8 cellular contexts compared by ENCODE assay signal in genomic region chr15:67066041-67067021, GRCh38. TPM values are rescaled to one million over a fixed set of nuclear protein-coding genes. Genes with fewer than 3 reads are reported as not detected.
DNase-seq lines count a peak whose midpoint lies in the region; ATAC-seq and TF ChIP-seq lines count a peak whose summit lies in the region.

No MANE protein-coding gene starts in this region.

- TF ChIP-seq CTCF in fibroblast of lung (conservative IDR thresholded peaks at IDR 0.05 in 1 of 2, IDR thresholded peaks at IDR 0.05 in 1 of 2; ENCODE audit: low read depth in 1 of 2, low read length in 2 of 2), result no peak

- H3K4me3 ChIP-seq in fibroblast of lung (replicated peaks in 1 of 4; ENCODE audit: control extremely low read depth in 1 of 4, insufficient read depth in 1 of 4, low read depth in 3 of 4, low read length in 4 of 4) (peak overlapping the region; percentile 83 to 98 (median 96)), trophoblast cell (ENCODE audit: low read depth, low read length) (peak overlapping the region; percentile 79)

- H2AFZ ChIP-seq in fibroblast of lung (ENCODE audit: low read length) (no peak overlapping the region), trophoblast cell (ENCODE audit: insufficient read depth, low read length, poor library complexity) (peak overlapping the region; percentile 72)

- H3K14ac ChIP-seq in trophoblast cell (ENCODE audit: low read length), result peak overlapping the region; percentile 94

- peak overlapping the region; percentile 68 for H2BK5ac ChIP-seq in trophoblast cell (ENCODE audit: low read depth, low read length, poor library complexity)

- H3K79me2 ChIP-seq in fibroblast of lung (ENCODE audit: control insufficient read depth, insufficient read depth, low read length) (peaks cover 54% of the 10 kb centered on the region), trophoblast cell (ENCODE audit: control insufficient read depth, insufficient read depth, low read length, poor library complexity) (peaks cover 26% of the 10 kb centered on the region)

- no peak overlapping the region for H3K23ac ChIP-seq in trophoblast cell (ENCODE audit: low read length)

- ATAC-seq in HG03354 (IDR thresholded peaks at IDR 0.05; ENCODE audit: poor library complexity, severe bottlenecking, unreplicated experiment) (peak; percentile 4), GM21723 (IDR thresholded peaks at IDR 0.05; ENCODE audit: unreplicated experiment) (no peak), HG02870 (IDR thresholded peaks at IDR 0.05; ENCODE audit: unreplicated experiment) (no peak)

- H3K9ac ChIP-seq in fibroblast of lung (ENCODE audit: insufficient read depth, low read length) (peak overlapping the region; percentile 95), trophoblast cell (ENCODE audit: low read length) (peak overlapping the region; percentile 45)

- H3K27ac ChIP-seq in fibroblast of lung (ENCODE audit: insufficient read depth, low read length) (peak overlapping the region; percentile 96), trophoblast cell (ENCODE audit: low read depth, low read length) (peak overlapping the region; percentile 87)

- peak overlapping the region; percentile 23 for H2AK5ac ChIP-seq in trophoblast cell (ENCODE audit: low read length)

- H3K18ac ChIP-seq in trophoblast cell (ENCODE audit: low read length), result peak overlapping the region; percentile 50

- no peaks in the 10 kb centered on the region for H3K9me3 ChIP-seq in fibroblast of lung (ENCODE audit: control insufficient read depth, insufficient read depth, low read depth, low read length)
- no peaks in the 10 kb centered on the region for H3K9me3 ChIP-seq in trophoblast cell (ENCODE audit: insufficient read depth, low read depth, low read length)

- peak overlapping the region; percentile 9 for H4K12ac ChIP-seq in trophoblast cell (ENCODE audit: low read depth, low read length)

- H3K36me3 ChIP-seq in fibroblast of lung (ENCODE audit: control insufficient read depth, insufficient read depth, low read length) (peaks cover 13% of the 10 kb centered on the region), trophoblast cell (ENCODE audit: control insufficient read depth in 1 of 2, insufficient read depth in 2 of 2, low read length in 2 of 2) (peaks cover 0 to 2% of the 10 kb centered on the region in 2 experiments)

- peak overlapping the region; percentile 20 for H2BK12ac ChIP-seq in trophoblast cell (ENCODE audit: low read length)

- H3K4ac ChIP-seq in trophoblast cell (ENCODE audit: low read depth, low read length), result peak overlapping the region; percentile 77

- peaks cover 26% of the 10 kb centered on the region for H3K79me1 ChIP-seq in trophoblast cell (ENCODE audit: low read length)

- DNase-seq in D341Med (ENCODE audit: low spot score) (peak; percentile 46), fibroblast of lung (ENCODE audit: low read depth in 2 of 2) (no peak), trophoblast cell (peak in 1 of 2 donors; percentile 47), DMS114 treated with DMSO at 0.1 percent for 48 hours (lab: John Stamatoyannopoulos, UW; ENCODE audit: unreplicated experiment) (no peak)
- DNase-seq in activated CD8-positive, alpha-beta memory T cell treated with anti-CD3 and anti-CD28 coated beads, Interleukin-2, amount 50 U/mL, for 4 hours, result peak; percentile 45

- H3K4me2 ChIP-seq in fibroblast of lung (ENCODE audit: extremely low read depth, insufficient read depth, low read length) (no peak overlapping the region), trophoblast cell (ENCODE audit: low read length) (peak overlapping the region; percentile 65)

- H4K8ac ChIP-seq in trophoblast cell (ENCODE audit: low read depth, low read length), result peak overlapping the region; percentile 7

- H4K20me1 ChIP-seq in fibroblast of lung (ENCODE audit: control insufficient read depth, extremely low read depth, insufficient read depth, low read length), result no peaks in the 10 kb centered on the region

- WGBS in trophoblast cell (ENCODE audit: extremely low coverage, insufficient coverage, insufficient read length), result no CpG with 5 or more reads among the region's 74 CpGs

- H3K4me1 ChIP-seq in fibroblast of lung (ENCODE audit: control insufficient read depth, extremely low read depth, insufficient read depth, low read length), result peaks cover 4% of the 10 kb centered on the region
- peaks cover 22 to 23% of the 10 kb centered on the region in 2 experiments for H3K4me1 ChIP-seq in trophoblast cell (ENCODE audit: control insufficient read depth in 1 of 2, insufficient read depth in 2 of 2, low read length in 2 of 2)

- H2BK120ac ChIP-seq in trophoblast cell (ENCODE audit: insufficient read depth, low read length, poor library complexity), result peak overlapping the region; percentile 74

- no peaks in the 10 kb centered on the region for H3K27me3 ChIP-seq in fibroblast of lung (ENCODE audit: control insufficient read depth, insufficient read depth, low read length)
- no peaks in the 10 kb centered on the region for H3K27me3 ChIP-seq in trophoblast cell (ENCODE audit: insufficient read depth, low read length)

- H4K91ac ChIP-seq in trophoblast cell (ENCODE audit: low read depth, low read length), result peak overlapping the region; percentile 86

RNA-seq across cellular contexts. Expression of gene SMAD3, which starts 0.9 kb away (rescaled TPM):
- total RNA-seq in fibroblast of lung, result 48.8 and 69.9 TPM in 2 replicates
- 173 and 210 TPM in 2 replicates for polyA plus RNA-seq in fibroblast of lung
- polyA plus RNA-seq in fibroblast of lung (2012), result 201 and 211 TPM in 2 replicates
- 738 and 1,027 TPM in 2 replicates for polyA minus RNA-seq in fibroblast of lung (ENCODE audit: low replicate concordance)
- 49.5 and 54.4 TPM in 2 replicates for polyA plus RNA-seq in trophoblast cell (2013)

Comparison
In these comparisons a context has a peak if more than half of its experiments do, and no peak if none do; other contexts are left out.
1. DNase-seq: peak in D341Med (single experiment) and activated CD8-positive, alpha-beta memory T cell treated with anti-CD3 and anti-CD28 coated beads, Interleukin-2, amount 50 U/mL, for 4 hours (single experiment); none in fibroblast of lung (0 of 2) and DMS114 treated with DMSO at 0.1 percent for 48 hours (single experiment).